ENCODE assay signal across 8 cellular contexts in genomic region chr7:75878312-75878768, GRCh38. TPM values are rescaled to one million over a fixed set of nuclear protein-coding genes. Genes with fewer than 3 reads are reported as not detected.
DNase-seq lines count a peak whose midpoint lies in the region; ATAC-seq and TF ChIP-seq lines count a peak whose summit lies in the region.

No MANE protein-coding gene starts in this region.

- no peak for TF ChIP-seq POLR2A in tibial nerve (IDR thresholded peaks at IDR 0.05)

- no peak for TF ChIP-seq EP300 in tibial nerve (IDR thresholded peaks at IDR 0.05)

- TF ChIP-seq CTCF in tibial nerve (IDR thresholded peaks at IDR 0.05): no peak

- 13 to 14% methylated on average over 10 of the region's 10 CpGs for WGBS in tibial nerve, 2 donors

- POLR2A ChIA-PET in activated naive CD8-positive, alpha-beta T cell treated with anti-CD3 and anti-CD28 coated beads, Interleukin-2, amount 10 ng/mL, durations not matched to agents 7 days and 5 days (lab: Charles Lee): interaction anchor here (0.6 to 2.6 kb wide), 7 partner anchors 10 to 1221 kb away, joined by 3 to 16 read pairs (median 3); partner anchors contain the start of genes GTF2I and POR

- intact Hi-C loops in activated CD4-positive, alpha-beta T cell treated with anti-CD3 and anti-CD28 coated beads, Interleukin-2, amount 10 ng/mL, durations not matched to agents 24 days and 14 days (cut with micrococcal nuclease): loop anchor here (1.0 to 5.0 kb wide), 5 partner anchors 8 to 139 kb away; partner anchors contain the start of genes POR and TMEM120A

- H3K4me1 ChIP-seq in tibial nerve: peaks cover 0 to 32% (median 11%) of the 10 kb centered on the region in 4 donors

- H3K27ac Mint-ChIP-seq in activated CD4-positive, alpha-beta T cell treated with anti-CD3 and anti-CD28 coated beads, Interleukin-2, amount 10 ng/mL, durations not matched to agents 24 days and 14 days: peak overlapping the region; percentile 92
- H3K27ac Mint-ChIP-seq in activated naive CD8-positive, alpha-beta T cell treated with anti-CD3 and anti-CD28 coated beads, Interleukin-2, amount 10 ng/mL, durations not matched to agents 7 days and 5 days: peak overlapping the region; percentile 79

- H3K27me3 Mint-ChIP-seq in activated CD4-positive, alpha-beta T cell treated with anti-CD3 and anti-CD28 coated beads, Interleukin-2, amount 10 ng/mL, durations not matched to agents 24 days and 14 days: no peaks in the 10 kb centered on the region
- no peaks in the 10 kb centered on the region for H3K27me3 Mint-ChIP-seq in activated naive CD8-positive, alpha-beta T cell treated with anti-CD3 and anti-CD28 coated beads, Interleukin-2, amount 10 ng/mL, durations not matched to agents 7 days and 5 days

- H3K27me3 ChIP-seq in layer of hippocampus (ENCODE audit: control insufficient read depth, insufficient read depth, low read length) (no peaks in the 10 kb centered on the region), tibial nerve (no peaks in the 10 kb centered on the region)

- peak overlapping the region in 3 of 4 donors; percentile 82 to 96 (median 94) for H3K4me3 ChIP-seq in tibial nerve

- no peaks in the 10 kb centered on the region for H3K9me3 ChIP-seq in tibial nerve

- peak; percentile 30 for ATAC-seq in HG03139 (IDR thresholded peaks at IDR 0.05; ENCODE audit: unreplicated experiment)
- ATAC-seq in activated naive CD8-positive, alpha-beta T cell treated with anti-CD3 and anti-CD28 coated beads, Interleukin-2, amount 10 ng/mL, durations not matched to agents 7 days and 5 days (ENCODE audit: low read depth): peak; percentile 46

- peak overlapping the region; percentile 100 for H3K4me3 Mint-ChIP-seq in activated CD4-positive, alpha-beta T cell treated with anti-CD3 and anti-CD28 coated beads, Interleukin-2, amount 10 ng/mL, durations not matched to agents 24 days and 14 days
- H3K4me3 Mint-ChIP-seq in activated naive CD8-positive, alpha-beta T cell treated with anti-CD3 and anti-CD28 coated beads, Interleukin-2, amount 10 ng/mL, durations not matched to agents 7 days and 5 days: peak overlapping the region; percentile 98

- H3K36me3 ChIP-seq in tibial nerve: peaks cover 0 to 24% (median 6%) of the 10 kb centered on the region in 3 donors

- peaks cover 31% of the 10 kb centered on the region for H3K4me1 Mint-ChIP-seq in activated CD4-positive, alpha-beta T cell treated with anti-CD3 and anti-CD28 coated beads, Interleukin-2, amount 10 ng/mL, durations not matched to agents 24 days and 14 days
- peaks cover 19% of the 10 kb centered on the region for H3K4me1 Mint-ChIP-seq in activated naive CD8-positive, alpha-beta T cell treated with anti-CD3 and anti-CD28 coated beads, Interleukin-2, amount 10 ng/mL, durations not matched to agents 7 days and 5 days

- peaks cover 32% of the 10 kb centered on the region for H3K36me3 Mint-ChIP-seq in activated CD4-positive, alpha-beta T cell treated with anti-CD3 and anti-CD28 coated beads, Interleukin-2, amount 10 ng/mL, durations not matched to agents 24 days and 14 days (ENCODE audit: low read depth)
- H3K36me3 Mint-ChIP-seq in activated naive CD8-positive, alpha-beta T cell treated with anti-CD3 and anti-CD28 coated beads, Interleukin-2, amount 10 ng/mL, durations not matched to agents 7 days and 5 days: peaks cover 12% of the 10 kb centered on the region

- no peak for DNase-seq in activated CD4-positive, alpha-beta T cell treated with anti-CD3 and anti-CD28 coated beads, Interleukin-2, amount 10 ng/mL, durations not matched to agents 24 days and 14 days
- no peak for DNase-seq in activated CD4-positive, alpha-beta T cell treated with anti-CD3 and anti-CD28 coated beads for 48 hours
- no peak for DNase-seq in activated naive CD8-positive, alpha-beta T cell treated with anti-CD3 and anti-CD28 coated beads, Interleukin-2, amount 10 ng/mL, durations not matched to agents 7 days and 5 days
- no peak for DNase-seq in tibial nerve (ENCODE audit: low spot score in 2 of 2)
- DNase-seq in cerebellar cortex (ENCODE audit: low spot score): no peak
- no peak for DNase-seq in anterior cingulate cortex (lab: John Stamatoyannopoulos, UW)

- peak overlapping the region; percentile 94 for H3K27ac ChIP-seq in layer of hippocampus (ENCODE audit: low read depth, low read length)
- peak overlapping the region; percentile 81 to 93 (median 90) for H3K27ac ChIP-seq in tibial nerve

- H3K9me3 Mint-ChIP-seq in activated CD4-positive, alpha-beta T cell treated with anti-CD3 and anti-CD28 coated beads, Interleukin-2, amount 10 ng/mL, durations not matched to agents 24 days and 14 days: no peaks in the 10 kb centered on the region
- no peaks in the 10 kb centered on the region for H3K9me3 Mint-ChIP-seq in activated naive CD8-positive, alpha-beta T cell treated with anti-CD3 and anti-CD28 coated beads, Interleukin-2, amount 10 ng/mL, durations not matched to agents 7 days and 5 days

RNA-seq across cellular contexts. Expression of gene RHBDD2, which starts 0.5 kb away (rescaled TPM):
- 48.4 and 49.2 TPM in 2 replicates for total RNA-seq in activated CD4-positive, alpha-beta T cell treated with anti-CD3 and anti-CD28 coated beads, Interleukin-2, amount 10 ng/mL, durations not matched to agents 24 days and 14 days
- 10 to 100 TPM; 32.2 to 33.1 TPM for total RNA-seq in activated naive CD8-positive, alpha-beta T cell treated with anti-CD3 and anti-CD28 coated beads, Interleukin-2, amount 10 ng/mL, durations not matched to agents 7 days and 5 days
- 10 to 100 TPM; 68.6 to 90.6 (median 74.5) TPM for total RNA-seq in tibial nerve

RNA-seq across cellular contexts. Expression of gene POR, which starts 36.6 kb away (rescaled TPM):
- 69.4 and 75.0 TPM in 2 replicates for total RNA-seq in activated CD4-positive, alpha-beta T cell treated with anti-CD3 and anti-CD28 coated beads, Interleukin-2, amount 10 ng/mL, durations not matched to agents 24 days and 14 days
- total RNA-seq in activated naive CD8-positive, alpha-beta T cell treated with anti-CD3 and anti-CD28 coated beads, Interleukin-2, amount 10 ng/mL, durations not matched to agents 7 days and 5 days: 10 to 100 TPM; 61.5 to 62.2 TPM
- 100 to 1,000 TPM in 2 of 4 donors, 10 to 100 TPM in 2; 66.6 to 244 (median 107) TPM for total RNA-seq in tibial nerve
